1 cellular context compared by ENCODE assay signal in genomic region chr7:98360221-98361124, GRCh38.
TF ChIP-seq lines count a peak whose summit lies in the region.

No MANE protein-coding gene starts in this region.

TF ChIP-seq in K562, 482 proteins besides CTCF, POLR2A, EP300 and RAD21 (continued from another document and continues in another):
- TF ChIP-seq HOMEZ (CRISPR knock-in tag; IDR thresholded peaks at IDR 0.05) (no peak), NCOA1 (IDR thresholded peaks at IDR 0.05; ENCODE audit: low read depth) (no peak), DNMT1 (IDR thresholded peaks at IDR 0.05) (no peak), ZNF444 (CRISPR knock-in tag; IDR thresholded peaks at IDR 0.05) (no peak), MYC (IDR thresholded peaks at IDR 0.05; ENCODE audit: low read depth, low read length) (0 out of 2 replicates have a peak, but pooled peaks have one; percentile 16), MYC (CRISPR knock-in tag; IDR thresholded peaks at IDR 0.05; ENCODE audit: borderline replicate concordance, low read depth) (no peak), ZNF764 (CRISPR knock-in tag; IDR thresholded peaks at IDR 0.05; ENCODE audit: low read depth) (no peak), ZBTB17 (CRISPR knock-in tag; IDR thresholded peaks at IDR 0.05) (no peak), CUX1 (CRISPR knock-in tag; IDR thresholded peaks at IDR 0.05) (no peak), ZNF431 (CRISPR knock-in tag; IDR thresholded peaks at IDR 0.05) (no peak), CREB3L1 (IDR thresholded peaks at IDR 0.05; ENCODE audit: borderline replicate concordance, low read depth) (peak; percentile 44; the same call in 1 of the 2 replicates), CC2D1A (IDR thresholded peaks at IDR 0.05) (peak; percentile 82; the same call in 1 of the 2 replicates), ELK1 (CRISPR knock-in tag; IDR thresholded peaks at IDR 0.05) (no peak), HEY1 (CRISPR knock-in tag; IDR thresholded peaks at IDR 0.05; ENCODE audit: borderline replicate concordance) (no peak), DPF2 (IDR thresholded peaks at IDR 0.05) (peak; percentile 88), ELK3 (CRISPR knock-in tag; IDR thresholded peaks at IDR 0.05) (no peak), NR2F6 (CRISPR knock-in tag; IDR thresholded peaks at IDR 0.05) (no peak), ZNF436 (CRISPR knock-in tag; IDR thresholded peaks at IDR 0.05) (no peak), HES1 (IDR thresholded peaks at IDR 0.05; ENCODE audit: low read depth) (0 out of 2 replicates have a peak, but pooled peaks have one; percentile 17), STAG1 (CRISPR knock-in tag; IDR thresholded peaks at IDR 0.05; ENCODE audit: borderline replicate concordance) (no peak), RAD51 (IDR thresholded peaks at IDR 0.05; ENCODE audit: borderline replicate concordance, low read depth) (0 out of 2 replicates have a peak, but pooled peaks have one; percentile 9), POLR2G (IDR thresholded peaks at IDR 0.05; ENCODE audit: low read depth, low read length) (no peak), ZNF740 (CRISPR knock-in tag; IDR thresholded peaks at IDR 0.05) (no peak), ZNF740 (tag; IDR thresholded peaks at IDR 0.05) (no peak), MYNN (IDR thresholded peaks at IDR 0.05) (peak; percentile 51; the same call in 1 of the 2 replicates), MYNN (CRISPR knock-in tag; IDR thresholded peaks at IDR 0.05) (no peak), ZNF780A (CRISPR knock-in tag; IDR thresholded peaks at IDR 0.05) (no peak), ZNF175 (CRISPR knock-in tag; IDR thresholded peaks at IDR 0.05; ENCODE audit: low read depth) (no peak), BHLHE40 (IDR thresholded peaks at IDR 0.05; ENCODE audit: low read length) (0 out of 2 replicates have a peak, but pooled peaks have one; percentile 45), RBM25 (IDR thresholded peaks at IDR 0.05; ENCODE audit: low read depth, low read length, severe bottlenecking) (no peak), PRPF4 (IDR thresholded peaks at IDR 0.05; ENCODE audit: insufficient read depth, low read depth, low read length, poor library complexity, severe bottlenecking) (no peak), ATF7 (IDR thresholded peaks at IDR 0.05) (peak; percentile 47; the same call in 1 of the 2 replicates), ZBTB2 (IDR thresholded peaks at IDR 0.05) (no peak), TCF3 (CRISPR knock-in tag; IDR thresholded peaks at IDR 0.05) (peak; percentile 86), CSDE1 (IDR thresholded peaks at IDR 0.05) (no peak), HSF4 (CRISPR knock-in tag; IDR thresholded peaks at IDR 0.05; ENCODE audit: borderline replicate concordance) (no peak), ZZZ3 (IDR thresholded peaks at IDR 0.05) (no peak), SREBF2 (CRISPR knock-in tag; IDR thresholded peaks at IDR 0.05) (0 out of 2 replicates have a peak, but pooled peaks have one; percentile 41), CBX1 (IDR thresholded peaks at IDR 0.05; ENCODE audit: low read depth) (0 out of 2 replicates have a peak, but pooled peaks have one; percentile 21), ZBTB8A (IDR thresholded peaks at IDR 0.05; ENCODE audit: partially characterized antibody) (no peak), FIP1L1 (IDR thresholded peaks at IDR 0.05; ENCODE audit: low read depth, low read length, poor library complexity, severe bottlenecking) (no peak), ETV5 (CRISPR knock-in tag; IDR thresholded peaks at IDR 0.05; ENCODE audit: low read depth) (0 out of 2 replicates have a peak, but pooled peaks have one; percentile 26)
